Comparison of ENCODE assay signal across 1 cellular context in genomic region chr2:86649119-86649947, GRCh38.
TF ChIP-seq lines count a peak whose summit lies in the region.

No MANE protein-coding gene starts in this region.

TF ChIP-seq in HepG2, 621 proteins besides CTCF, POLR2A, EP300 and RAD21 (continued from another document and continues in another):
- TF ChIP-seq ZNF615 (CRISPR knock-in tag; IDR thresholded peaks at IDR 0.05; ENCODE audit: borderline replicate concordance) = no peak
- TF ChIP-seq, protein P1, sequence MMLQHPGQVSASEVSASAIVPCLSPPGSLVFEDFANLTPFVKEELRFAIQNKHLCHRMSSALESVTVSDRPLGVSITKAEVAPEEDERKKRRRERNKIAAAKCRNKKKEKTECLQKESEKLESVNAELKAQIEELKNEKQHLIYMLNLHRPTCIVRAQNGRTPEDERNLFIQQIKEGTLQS (CRISPR knock-in tag; IDR thresholded peaks at IDR 0.05) = no peak
- TF ChIP-seq, protein P2, sequence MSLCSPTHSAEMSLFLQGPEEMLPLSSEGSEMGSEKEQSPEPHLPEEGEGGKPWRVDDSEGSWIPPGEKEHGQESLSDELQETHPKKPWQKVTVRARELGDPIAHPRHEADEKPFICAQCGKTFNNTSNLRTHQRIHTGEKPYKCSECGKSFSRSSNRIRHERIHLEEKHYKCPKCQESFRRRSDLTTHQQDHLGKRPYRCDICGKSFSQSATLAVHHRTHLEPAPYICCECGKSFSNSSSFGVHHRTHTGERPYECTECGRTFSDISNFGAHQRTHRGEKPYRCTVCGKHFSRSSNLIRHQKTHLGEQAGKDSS (CRISPR knock-in tag; IDR thresholded peaks at IDR 0.05; ENCODE audit: borderline replicate concordance, low read depth) = no peak
- TF ChIP-seq, protein P3, sequence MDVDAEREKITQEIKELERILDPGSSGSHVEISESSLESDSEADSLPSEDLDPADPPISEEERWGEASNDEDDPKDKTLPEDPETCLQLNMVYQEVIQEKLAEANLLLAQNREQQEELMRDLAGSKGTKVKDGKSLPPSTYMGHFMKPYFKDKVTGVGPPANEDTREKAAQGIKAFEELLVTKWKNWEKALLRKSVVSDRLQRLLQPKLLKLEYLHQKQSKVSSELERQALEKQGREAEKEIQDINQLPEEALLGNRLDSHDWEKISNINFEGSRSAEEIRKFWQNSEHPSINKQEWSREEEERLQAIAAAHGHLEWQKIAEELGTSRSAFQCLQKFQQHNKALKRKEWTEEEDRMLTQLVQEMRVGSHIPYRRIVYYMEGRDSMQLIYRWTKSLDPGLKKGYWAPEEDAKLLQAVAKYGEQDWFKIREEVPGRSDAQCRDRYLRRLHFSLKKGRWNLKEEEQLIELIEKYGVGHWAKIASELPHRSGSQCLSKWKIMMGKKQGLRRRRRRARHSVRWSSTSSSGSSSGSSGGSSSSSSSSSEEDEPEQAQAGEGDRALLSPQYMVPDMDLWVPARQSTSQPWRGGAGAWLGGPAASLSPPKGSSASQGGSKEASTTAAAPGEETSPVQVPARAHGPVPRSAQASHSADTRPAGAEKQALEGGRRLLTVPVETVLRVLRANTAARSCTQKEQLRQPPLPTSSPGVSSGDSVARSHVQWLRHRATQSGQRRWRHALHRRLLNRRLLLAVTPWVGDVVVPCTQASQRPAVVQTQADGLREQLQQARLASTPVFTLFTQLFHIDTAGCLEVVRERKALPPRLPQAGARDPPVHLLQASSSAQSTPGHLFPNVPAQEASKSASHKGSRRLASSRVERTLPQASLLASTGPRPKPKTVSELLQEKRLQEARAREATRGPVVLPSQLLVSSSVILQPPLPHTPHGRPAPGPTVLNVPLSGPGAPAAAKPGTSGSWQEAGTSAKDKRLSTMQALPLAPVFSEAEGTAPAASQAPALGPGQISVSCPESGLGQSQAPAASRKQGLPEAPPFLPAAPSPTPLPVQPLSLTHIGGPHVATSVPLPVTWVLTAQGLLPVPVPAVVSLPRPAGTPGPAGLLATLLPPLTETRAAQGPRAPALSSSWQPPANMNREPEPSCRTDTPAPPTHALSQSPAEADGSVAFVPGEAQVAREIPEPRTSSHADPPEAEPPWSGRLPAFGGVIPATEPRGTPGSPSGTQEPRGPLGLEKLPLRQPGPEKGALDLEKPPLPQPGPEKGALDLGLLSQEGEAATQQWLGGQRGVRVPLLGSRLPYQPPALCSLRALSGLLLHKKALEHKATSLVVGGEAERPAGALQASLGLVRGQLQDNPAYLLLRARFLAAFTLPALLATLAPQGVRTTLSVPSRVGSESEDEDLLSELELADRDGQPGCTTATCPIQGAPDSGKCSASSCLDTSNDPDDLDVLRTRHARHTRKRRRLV (CRISPR knock-in tag; IDR thresholded peaks at IDR 0.05) = no peak
- TF ChIP-seq, protein P4, sequence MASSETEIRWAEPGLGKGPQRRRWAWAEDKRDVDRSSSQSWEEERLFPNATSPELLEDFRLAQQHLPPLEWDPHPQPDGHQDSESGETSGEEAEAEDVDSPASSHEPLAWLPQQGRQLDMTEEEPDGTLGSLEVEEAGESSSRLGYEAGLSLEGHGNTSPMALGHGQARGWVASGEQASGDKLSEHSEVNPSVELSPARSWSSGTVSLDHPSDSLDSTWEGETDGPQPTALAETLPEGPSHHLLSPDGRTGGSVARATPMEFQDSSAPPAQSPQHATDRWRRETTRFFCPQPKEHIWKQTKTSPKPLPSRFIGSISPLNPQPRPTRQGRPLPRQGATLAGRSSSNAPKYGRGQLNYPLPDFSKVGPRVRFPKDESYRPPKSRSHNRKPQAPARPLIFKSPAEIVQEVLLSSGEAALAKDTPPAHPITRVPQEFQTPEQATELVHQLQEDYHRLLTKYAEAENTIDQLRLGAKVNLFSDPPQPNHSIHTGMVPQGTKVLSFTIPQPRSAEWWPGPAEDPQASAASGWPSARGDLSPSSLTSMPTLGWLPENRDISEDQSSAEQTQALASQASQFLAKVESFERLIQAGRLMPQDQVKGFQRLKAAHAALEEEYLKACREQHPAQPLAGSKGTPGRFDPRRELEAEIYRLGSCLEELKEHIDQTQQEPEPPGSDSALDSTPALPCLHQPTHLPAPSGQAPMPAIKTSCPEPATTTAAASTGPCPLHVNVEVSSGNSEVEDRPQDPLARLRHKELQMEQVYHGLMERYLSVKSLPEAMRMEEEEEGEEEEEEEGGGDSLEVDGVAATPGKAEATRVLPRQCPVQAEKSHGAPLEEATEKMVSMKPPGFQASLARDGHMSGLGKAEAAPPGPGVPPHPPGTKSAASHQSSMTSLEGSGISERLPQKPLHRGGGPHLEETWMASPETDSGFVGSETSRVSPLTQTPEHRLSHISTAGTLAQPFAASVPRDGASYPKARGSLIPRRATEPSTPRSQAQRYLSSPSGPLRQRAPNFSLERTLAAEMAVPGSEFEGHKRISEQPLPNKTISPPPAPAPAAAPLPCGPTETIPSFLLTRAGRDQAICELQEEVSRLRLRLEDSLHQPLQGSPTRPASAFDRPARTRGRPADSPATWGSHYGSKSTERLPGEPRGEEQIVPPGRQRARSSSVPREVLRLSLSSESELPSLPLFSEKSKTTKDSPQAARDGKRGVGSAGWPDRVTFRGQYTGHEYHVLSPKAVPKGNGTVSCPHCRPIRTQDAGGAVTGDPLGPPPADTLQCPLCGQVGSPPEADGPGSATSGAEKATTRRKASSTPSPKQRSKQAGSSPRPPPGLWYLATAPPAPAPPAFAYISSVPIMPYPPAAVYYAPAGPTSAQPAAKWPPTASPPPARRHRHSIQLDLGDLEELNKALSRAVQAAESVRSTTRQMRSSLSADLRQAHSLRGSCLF (CRISPR knock-in tag; IDR thresholded peaks at IDR 0.05; ENCODE audit: borderline replicate concordance) = no peak
- no peak for TF ChIP-seq ZFAT (CRISPR knock-in tag; conservative IDR thresholded peaks at IDR 0.05)
- TF ChIP-seq ZNF292 (CRISPR knock-in tag; IDR thresholded peaks at IDR 0.05; ENCODE audit: borderline replicate concordance, low read depth) = peak; percentile 57; the same call in 1 of the 2 replicates
- TF ChIP-seq ERF (CRISPR knock-in tag; IDR thresholded peaks at IDR 0.05) = no peak
- no peak for TF ChIP-seq ZNF207 (IDR thresholded peaks at IDR 0.05; ENCODE audit: borderline replicate concordance)
- no peak for TF ChIP-seq ZNF34 (CRISPR knock-in tag; IDR thresholded peaks at IDR 0.05; ENCODE audit: borderline replicate concordance)
- TF ChIP-seq NFE2L2 (IDR thresholded peaks at IDR 0.05; ENCODE audit: low read length) = no peak
- peak; percentile 94 for TF ChIP-seq HNF1A (IDR thresholded peaks at IDR 0.05; ENCODE audit: low read depth)
- peak; percentile 96 for TF ChIP-seq HNF1A (CRISPR knock-in tag; IDR thresholded peaks at IDR 0.05; ENCODE audit: borderline replicate concordance)
- no peak for TF ChIP-seq ZBTB7B (CRISPR knock-in tag; IDR thresholded peaks at IDR 0.05)
- TF ChIP-seq, protein P5, sequence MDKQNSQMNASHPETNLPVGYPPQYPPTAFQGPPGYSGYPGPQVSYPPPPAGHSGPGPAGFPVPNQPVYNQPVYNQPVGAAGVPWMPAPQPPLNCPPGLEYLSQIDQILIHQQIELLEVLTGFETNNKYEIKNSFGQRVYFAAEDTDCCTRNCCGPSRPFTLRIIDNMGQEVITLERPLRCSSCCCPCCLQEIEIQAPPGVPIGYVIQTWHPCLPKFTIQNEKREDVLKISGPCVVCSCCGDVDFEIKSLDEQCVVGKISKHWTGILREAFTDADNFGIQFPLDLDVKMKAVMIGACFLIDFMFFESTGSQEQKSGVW (CRISPR knock-in tag; IDR thresholded peaks at IDR 0.05; ENCODE audit: borderline replicate concordance) = no peak
- TF ChIP-seq ISX (CRISPR knock-in tag; conservative IDR thresholded peaks at IDR 0.05) = no peak
- no peak for TF ChIP-seq ZNF652 (CRISPR knock-in tag; IDR thresholded peaks at IDR 0.05; ENCODE audit: borderline replicate concordance, low read depth)
- TF ChIP-seq HNRNPK (IDR thresholded peaks at IDR 0.05; ENCODE audit: low read depth, low read length, poor library complexity, severe bottlenecking) = no peak
- no peak for TF ChIP-seq AKAP8 (CRISPR knock-in tag; IDR thresholded peaks at IDR 0.05)
- no peak for TF ChIP-seq ZNF160 (CRISPR knock-in tag; IDR thresholded peaks at IDR 0.05)
- no peak for TF ChIP-seq MTF1 (CRISPR knock-in tag; IDR thresholded peaks at IDR 0.05)
- no peak for TF ChIP-seq ZNF180 (CRISPR knock-in tag; IDR thresholded peaks at IDR 0.05; ENCODE audit: borderline replicate concordance, low read depth)
- TF ChIP-seq EHMT2 (IDR thresholded peaks at IDR 0.05; ENCODE audit: borderline replicate concordance, low read depth, low read length) = peak; percentile 59; the same call in 1 of the 2 replicates
- no peak for TF ChIP-seq ZNF776 (CRISPR knock-in tag; IDR thresholded peaks at IDR 0.05)
- no peak for TF ChIP-seq DNMT1 (CRISPR knock-in tag; IDR thresholded peaks at IDR 0.05)
- no peak for TF ChIP-seq GFI1 (CRISPR knock-in tag; IDR thresholded peaks at IDR 0.05; ENCODE audit: borderline replicate concordance)
- TF ChIP-seq CCDC6 (CRISPR knock-in tag; IDR thresholded peaks at IDR 0.05) = no peak
- 0 out of 2 replicates have a peak, but pooled peaks have one; percentile 13 for TF ChIP-seq ZNF609 (CRISPR knock-in tag; IDR thresholded peaks at IDR 0.05; ENCODE audit: borderline replicate concordance)
- no peak for TF ChIP-seq SRSF4 (IDR thresholded peaks at IDR 0.05; ENCODE audit: low read depth, low read length, poor library complexity, severe bottlenecking)
- no peak for TF ChIP-seq ZNF446 (CRISPR knock-in tag; IDR thresholded peaks at IDR 0.05)
- peak; percentile 90 for TF ChIP-seq PAXIP1 (CRISPR knock-in tag; conservative IDR thresholded peaks at IDR 0.05)
